Comparison of ENCODE assay signal across 30 cellular contexts in the genomic region with DNA sequence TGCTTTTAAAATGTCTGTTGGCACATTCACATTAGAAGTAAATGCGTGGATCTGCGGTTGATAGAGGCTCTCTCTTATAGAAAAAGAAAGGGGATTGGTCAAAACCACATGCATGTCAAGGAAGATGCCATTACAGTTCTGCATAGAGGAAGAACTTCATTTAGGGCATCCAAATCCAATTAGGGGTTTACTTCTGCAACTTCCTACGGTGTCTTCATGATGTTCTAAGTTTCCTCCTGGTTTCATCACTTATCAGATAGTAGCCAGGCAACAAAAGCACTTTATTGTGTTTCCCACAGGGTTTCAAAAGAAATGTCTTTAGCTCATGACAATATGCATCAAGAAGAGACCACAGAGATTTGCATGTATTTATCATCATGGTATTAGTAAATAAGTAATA.
"Had no signal": no experiment of that assay in that cellular context is flagged by ENCODE, and none has a peak within 500 bp of the region (broad histone marks: within the 10 kb centered on the region; RNA-seq: fewer than 3 reads in every experiment).

No MANE protein-coding gene starts in this region.

- FAIRE-seq: colon, frontal cortex had no signal

- H3K4me2 ChIP-seq: smooth muscle cell had no signal

- H3K36me3 Mint-ChIP-seq: immature natural killer cell; mesothelial cell of epicardium; naive thymus-derived CD8-positive, alpha-beta T cell had no signal

- H3K4me3 ChIP-seq: esophagus muscularis mucosa, lower lobe of right lung, prostate gland, right atrium auricular region, smooth muscle cell, suprapubic skin, transverse colon, upper lobe of right lung, uterus had no signal

- H3K4me3 Mint-ChIP-seq: endodermal cell; immature natural killer cell; mesothelial cell of epicardium; naive thymus-derived CD8-positive, alpha-beta T cell; nephron progenitor cell; stimulated activated naive CD8-positive, alpha-beta T cell treated with anti-CD3 and anti-CD28 coated beads, Interleukin-15, amount 100 ng/mL, for 72 hours had no signal

- H3K36me3 ChIP-seq: esophagus muscularis mucosa, lower lobe of right lung, prostate gland, right atrium auricular region, suprapubic skin, transverse colon, upper lobe of right lung, uterus had no signal

- H3K4me1 Mint-ChIP-seq: endodermal cell; immature natural killer cell; mesothelial cell of epicardium; naive thymus-derived CD8-positive, alpha-beta T cell; nephron progenitor cell; stimulated activated naive CD8-positive, alpha-beta T cell treated with anti-CD3 and anti-CD28 coated beads, Interleukin-15, amount 100 ng/mL, for 72 hours had no signal

- DNase-seq: effector CD8-positive, alpha-beta T cell; endodermal cell; hypothalamus; immature natural killer cell; islet precursor cell; kidney glomerular epithelial cell; left ventricle myocardium superior; lower lobe of right lung; naive thymus-derived CD8-positive, alpha-beta T cell; nephron progenitor cell; nucleus accumbens; stimulated activated CD4-positive, alpha-beta T cell treated with anti-CD3 and anti-CD28 coated beads, Interleukin-12 subunit alpha, Interleukin-12 subunit beta, amount 100 ng/mL, for 4 hours; stimulated activated CD4-positive, alpha-beta T cell treated with anti-CD3 and anti-CD28 coated beads, Interleukin-1b, Interleukin-23, amount 100 ng/mL, for 48 hours; stimulated activated CD4-positive, alpha-beta T cell treated with anti-CD3 and anti-CD28 coated beads, Interleukin-4, amount 100 ng/mL, for 1 hour; stimulated activated CD8-positive, alpha-beta memory T cell treated with anti-CD3 and anti-CD28 coated beads, Interleukin-4, amount 100 ng/mL, for 48 hours; stimulated activated naive CD4-positive, alpha-beta T cell; stimulated activated naive CD8-positive, alpha-beta T cell treated with anti-CD3 and anti-CD28 coated beads, Interleukin-15, amount 100 ng/mL, for 72 hours; transverse colon; upper lobe of right lung; uterus had no signal

- H3K9me3 ChIP-seq: esophagus muscularis mucosa, lower lobe of right lung, prostate gland, right atrium auricular region, suprapubic skin, transverse colon, upper lobe of right lung, uterus had no signal

- H3K9me3 Mint-ChIP-seq: endodermal cell; naive thymus-derived CD8-positive, alpha-beta T cell; stimulated activated naive CD8-positive, alpha-beta T cell treated with anti-CD3 and anti-CD28 coated beads, Interleukin-15, amount 100 ng/mL, for 72 hours had no signal

- H3K4me1 ChIP-seq: esophagus muscularis mucosa, lower lobe of right lung, prostate gland, right atrium auricular region, transverse colon, upper lobe of right lung, uterus had no signal

- H3K27ac Mint-ChIP-seq: endodermal cell; immature natural killer cell; mesothelial cell of epicardium; naive thymus-derived CD8-positive, alpha-beta T cell; nephron progenitor cell; stimulated activated naive CD8-positive, alpha-beta T cell treated with anti-CD3 and anti-CD28 coated beads, Interleukin-15, amount 100 ng/mL, for 72 hours had no signal

- ATAC-seq: left ventricle myocardium superior; lower lobe of right lung; naive thymus-derived CD8-positive, alpha-beta T cell; sciatic nerve; stimulated activated naive CD8-positive, alpha-beta T cell treated with anti-CD3 and anti-CD28 coated beads, Interleukin-15, amount 100 ng/mL, for 72 hours; upper lobe of right lung had no signal

- H3K27me3 ChIP-seq: esophagus muscularis mucosa, right atrium auricular region, suprapubic skin, transverse colon, upper lobe of right lung, uterus had no signal

- H3K27ac ChIP-seq: epithelial cell of prostate, esophagus muscularis mucosa, lower lobe of right lung, prostate gland, right atrium auricular region, suprapubic skin, transverse colon, upper lobe of right lung, uterus had no signal
